24 cellular contexts compared by ENCODE assay signal in genomic region chr1:195981448-195982139, GRCh38.
DNase-seq lines count a peak whose midpoint lies in the region; FAIRE-seq and TF ChIP-seq lines count a peak whose summit lies in the region.
"Had no signal": no experiment of that assay in that cellular context is flagged by ENCODE, and none has a peak within 500 bp of the region (broad histone marks: within the 10 kb centered on the region; RNA-seq: fewer than 3 reads in every experiment).

No MANE protein-coding gene starts in this region.

- no peaks in the 10 kb centered on the region for H4K20me1 ChIP-seq in keratinocyte (ENCODE audit: control insufficient read depth, extremely low read depth, insufficient read depth, low read length)

- peaks cover 11% of the 10 kb centered on the region for H3K4me1 ChIP-seq in keratinocyte (ENCODE audit: control insufficient read depth, extremely low read depth, insufficient read depth, low read length)
- H3K4me1 ChIP-seq: A549, transverse colon had no signal

- FAIRE-seq in D721Med (lab: Jason Lieb, UNC) = peak; percentile 16
- peak; percentile 78 for FAIRE-seq in keratinocyte (lab: Jason Lieb, UNC)
- FAIRE-seq: A549, endometrium, frontal cortex, GM19239 had no signal

- dilution Hi-C loops in keratinocyte (cut with MboI; ENCODE audit: extremely low pct_ligation_motif_present, low sequenced_read_pairs) = no loop called here

- H3K4me3 ChIP-seq in epithelial cell of esophagus (ENCODE audit: low read length) (peak overlapping the region; percentile 11), keratinocyte (ENCODE audit: control insufficient read depth in 2 of 3, extremely low read depth in 1 of 3, insufficient read depth in 2 of 3, low read depth in 1 of 3, low read length in 3 of 3) (no peak overlapping the region)
- H3K4me3 ChIP-seq: A549, transverse colon had no signal

- no peaks in the 10 kb centered on the region for H3K9me3 ChIP-seq in keratinocyte (ENCODE audit: control insufficient read depth, low read depth, low read length)
- H3K9me3 ChIP-seq: A549, transverse colon had no signal

- H3K27me3 ChIP-seq in keratinocyte (ENCODE audit: control insufficient read depth, extremely low read depth, insufficient read depth, low read length) = no peaks in the 10 kb centered on the region
- H3K27me3 ChIP-seq: transverse colon had no signal

- intact Hi-C loops in head of caudate nucleus (cut with DNase I) = no loop called here

- no peaks in the 10 kb centered on the region for H3K9me1 ChIP-seq in keratinocyte (ENCODE audit: control insufficient read depth, extremely low read depth, insufficient read depth, low read length)

- no peak for TF ChIP-seq CTCF in D721Med (IDR thresholded peaks at IDR 0.05; ENCODE audit: insufficient read depth, missing control alignments)
- TF ChIP-seq CTCF in epithelial cell of esophagus (IDR thresholded peaks at IDR 0.05; ENCODE audit: insufficient read depth, low read depth, low read length, missing control alignments) = no peak
- no peak for TF ChIP-seq CTCF in keratinocyte (optimal IDR thresholded peaks at IDR 0.05 in 1 of 3, IDR thresholded peaks at IDR 0.05 in 1 of 3, conservative IDR thresholded peaks at IDR 0.05 in 1 of 3; ENCODE audit: extremely low read depth in 1 of 3, insufficient read depth in 2 of 3, low read length in 3 of 3)

- H3K4me2 ChIP-seq in keratinocyte (ENCODE audit: control insufficient read depth, extremely low read depth, insufficient read depth, low read depth, low read length) = peak overlapping the region; percentile 34
- H3K4me2 ChIP-seq: A549 had no signal

- H3K9ac ChIP-seq in keratinocyte (ENCODE audit: control insufficient read depth, extremely low read depth, insufficient read depth, low read length) = no peak overlapping the region

- H3K79me2 ChIP-seq in keratinocyte (ENCODE audit: control insufficient read depth, insufficient read depth, low read length) = no peaks in the 10 kb centered on the region

- peak overlapping the region; percentile 32 for H2AFZ ChIP-seq in keratinocyte (ENCODE audit: control insufficient read depth, low read length)

- H3K36me3 ChIP-seq in keratinocyte (ENCODE audit: control insufficient read depth in 2 of 2, extremely low read depth in 1 of 2, insufficient read depth in 2 of 2, low read length in 2 of 2) = no peaks in the 10 kb centered on the region
- H3K36me3 ChIP-seq: transverse colon, WERI-Rb-1 had no signal

- DNase-seq in D721Med (ENCODE audit: insufficient read length, low spot score) (no peak), RKO (ENCODE audit: low spot score) (peak; percentile 30), epithelial cell of esophagus (ENCODE audit: low read depth) (peak; percentile 87), keratinocyte (ENCODE audit: low read depth, low spot score) (no peak), head of caudate nucleus (no peak)
- DNase-seq in activated CD4-positive, alpha-beta T cell treated with anti-CD3 and anti-CD28 coated beads for 1 hour = no peak
- DNase-seq in activated CD4-positive, alpha-beta T cell treated with anti-CD3 and anti-CD28 coated beads, Interleukin-2, amount 50 U/mL, for 4 hours = no peak
- no peak for DNase-seq in activated CD8-positive, alpha-beta memory T cell treated with anti-CD3 and anti-CD28 coated beads for 24 hours
- DNase-seq: activated CD4-positive, alpha-beta T cell treated with anti-CD3 and anti-CD28 coated beads, Interleukin-2, amount 50 U/mL, for 48 hours; activated naive CD8-positive, alpha-beta T cell treated with anti-CD3 and anti-CD28 coated beads, Interleukin-2, amount 10 ng/mL, durations not matched to agents 7 days and 5 days; DND-41; mesendoderm; NCI-H1694; NCI-H2171 treated with DMSO at 0.1 percent for 48 hours; NCI-H526; retina; stimulated activated CD4-positive, alpha-beta T cell treated with anti-CD3 and anti-CD28 coated beads, Interleukin-12 subunit alpha, Interleukin-12 subunit beta, amount 100 ng/mL, for 4 hours; stimulated activated naive CD8-positive, alpha-beta T cell treated with anti-CD3 and anti-CD28 coated beads, Interleukin-15, amount 100 ng/mL, for 72 hours; transverse colon; WERI-Rb-1 had no signal

- H3K27ac ChIP-seq in keratinocyte (ENCODE audit: control insufficient read depth, insufficient read depth, low read length) = peak overlapping the region; percentile 2
- H3K27ac ChIP-seq: A549, transverse colon, WERI-Rb-1 had no signal

Comparison
In these comparisons a context has a peak if more than half of its experiments do, and no peak if none do; other contexts are left out.
1. DNase-seq: peak in RKO (single experiment) and epithelial cell of esophagus (single experiment); none in D721Med (single experiment), keratinocyte (single experiment), activated CD4-positive, alpha-beta T cell treated with anti-CD3 and anti-CD28 coated beads for 1 hour (single experiment), head of caudate nucleus (0 of 42), activated CD4-positive, alpha-beta T cell treated with anti-CD3 and anti-CD28 coated beads, Interleukin-2, amount 50 U/mL, for 4 hours (0 of 2) and activated CD8-positive, alpha-beta memory T cell treated with anti-CD3 and anti-CD28 coated beads for 24 hours (single experiment).